Comparison of ENCODE assay signal across 22 cellular contexts in the genomic region with DNA sequence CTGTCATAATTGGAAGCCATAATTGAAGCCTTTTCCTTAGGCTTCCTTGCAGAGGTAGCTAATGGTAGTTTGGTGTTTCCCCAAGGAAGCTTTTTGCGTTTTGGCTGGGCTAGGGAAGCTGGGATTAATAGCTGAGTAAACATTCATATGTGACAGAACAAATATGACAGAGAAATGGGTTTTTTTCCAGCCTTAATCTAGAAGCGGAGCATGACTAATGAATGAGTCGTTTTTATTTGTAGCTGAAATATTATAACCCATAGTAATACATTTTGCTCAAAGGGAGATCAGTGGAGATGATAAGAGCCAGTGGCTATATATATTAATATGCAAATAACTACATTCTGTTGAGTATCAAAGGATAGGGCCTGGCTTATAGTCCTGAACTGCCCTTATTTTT. TPM values are rescaled to one million over a fixed set of nuclear protein-coding genes. Genes with fewer than 3 reads are reported as not detected.
DNase-seq lines count a peak whose midpoint lies in the region; ATAC-seq, FAIRE-seq and TF ChIP-seq lines count a peak whose summit lies in the region.
"Had no signal": no experiment of that assay in that cellular context is flagged by ENCODE, and none has a peak within 500 bp of the region (broad histone marks: within the 10 kb centered on the region; RNA-seq: fewer than 3 reads in every experiment).

No MANE protein-coding gene starts in this region.

- no peak overlapping the region for H3K27ac Mint-ChIP-seq in naive thymus-derived CD8-positive, alpha-beta T cell
- H3K27ac Mint-ChIP-seq: activated CD4-positive, alpha-beta memory T cell treated with anti-CD3 and anti-CD28 coated beads for 36 hours; activated naive CD8-positive, alpha-beta T cell treated with anti-CD3 and anti-CD28 coated beads, Interleukin-2, amount 50 U/mL, for 24 hours; mesothelial cell of epicardium had no signal

- H3K9me3 ChIP-seq in MG63 = peaks cover 30% of the 10 kb centered on the region
- H3K9me3 ChIP-seq in keratinocyte (ENCODE audit: control insufficient read depth, low read depth, low read length) = peaks cover 8% of the 10 kb centered on the region
- H3K9me3 ChIP-seq: suprapubic skin had no signal

- peak; percentile 71 for FAIRE-seq in keratinocyte (lab: Jason Lieb, UNC)

- H3K4me1 Mint-ChIP-seq in naive thymus-derived CD8-positive, alpha-beta T cell = peaks cover 0 to 6% (median 2%) of the 10 kb centered on the region in 4 donors
- H3K4me1 Mint-ChIP-seq: mesothelial cell of epicardium had no signal

- peaks cover 86% of the 10 kb centered on the region for H3K36me3 ChIP-seq in MG63
- peaks cover 23 to 32% of the 10 kb centered on the region in 2 experiments for H3K36me3 ChIP-seq in keratinocyte (ENCODE audit: control insufficient read depth in 2 of 2, extremely low read depth in 1 of 2, insufficient read depth in 2 of 2, low read length in 2 of 2)

- no peaks in the 10 kb centered on the region for H3K27me3 ChIP-seq in MG63
- no peaks in the 10 kb centered on the region for H3K27me3 ChIP-seq in keratinocyte (ENCODE audit: control insufficient read depth, extremely low read depth, insufficient read depth, low read length)
- H3K27me3 ChIP-seq: suprapubic skin had no signal

- peak overlapping the region; percentile 20 for H3K4me2 ChIP-seq in keratinocyte (ENCODE audit: control insufficient read depth, extremely low read depth, insufficient read depth, low read depth, low read length)

- no peak for TF ChIP-seq CTCF in keratinocyte (optimal IDR thresholded peaks at IDR 0.05 in 1 of 3, IDR thresholded peaks at IDR 0.05 in 1 of 3, conservative IDR thresholded peaks at IDR 0.05 in 1 of 3; ENCODE audit: extremely low read depth in 1 of 3, insufficient read depth in 2 of 3, low read length in 3 of 3)

- H3K4me3 Mint-ChIP-seq in naive thymus-derived CD8-positive, alpha-beta T cell = no peak overlapping the region
- H3K4me3 Mint-ChIP-seq: activated CD4-positive, alpha-beta memory T cell treated with anti-CD3 and anti-CD28 coated beads for 36 hours; activated naive CD8-positive, alpha-beta T cell treated with anti-CD3 and anti-CD28 coated beads, Interleukin-2, amount 50 U/mL, for 24 hours; activated T-cell treated with anti-CD3 and anti-CD28 coated beads, Interleukin-2, amount 50 U/mL, for 4 hours; mesothelial cell of epicardium had no signal

- no peak overlapping the region for H2AFZ ChIP-seq in keratinocyte (ENCODE audit: control insufficient read depth, low read length)

- POLR2A ChIA-PET in naive thymus-derived CD8-positive, alpha-beta T cell (lab: Charles Lee) = no interaction called here

- dilution Hi-C loops in keratinocyte (cut with MboI; ENCODE audit: extremely low pct_ligation_motif_present, low sequenced_read_pairs) = no loop called here

- no peaks in the 10 kb centered on the region for H3K27me3 Mint-ChIP-seq in naive thymus-derived CD8-positive, alpha-beta T cell
- H3K27me3 Mint-ChIP-seq: activated CD4-positive, alpha-beta memory T cell treated with anti-CD3 and anti-CD28 coated beads for 36 hours; activated naive CD8-positive, alpha-beta T cell treated with anti-CD3 and anti-CD28 coated beads, Interleukin-2, amount 50 U/mL, for 24 hours had no signal

- no peak overlapping the region for H3K9ac ChIP-seq in keratinocyte (ENCODE audit: control insufficient read depth, extremely low read depth, insufficient read depth, low read length)

- H3K4me1 ChIP-seq in keratinocyte (ENCODE audit: control insufficient read depth, extremely low read depth, insufficient read depth, low read length) = peaks cover 42% of the 10 kb centered on the region

- peaks cover 24 to 98% (median 54%) of the 10 kb centered on the region in 3 donors for H3K36me3 Mint-ChIP-seq in naive thymus-derived CD8-positive, alpha-beta T cell

- no peaks in the 10 kb centered on the region for H3K9me1 ChIP-seq in keratinocyte (ENCODE audit: control insufficient read depth, extremely low read depth, insufficient read depth, low read length)

- ATAC-seq in naive thymus-derived CD8-positive, alpha-beta T cell = no peak
- no peak for ATAC-seq in GM21737 (IDR thresholded peaks at IDR 0.05; ENCODE audit: unreplicated experiment)
- ATAC-seq: activated naive CD8-positive, alpha-beta T cell treated with anti-CD3 and anti-CD28 coated beads, Interleukin-2, amount 50 U/mL, for 24 hours; activated T-cell treated with anti-CD3 and anti-CD28 coated beads, Interleukin-2, amount 50 U/mL, for 4 hours; sciatic nerve had no signal

- H3K79me2 ChIP-seq in keratinocyte (ENCODE audit: control insufficient read depth, insufficient read depth, low read length) = peaks cover 21% of the 10 kb centered on the region

- no peaks in the 10 kb centered on the region for H4K20me1 ChIP-seq in keratinocyte (ENCODE audit: control insufficient read depth, extremely low read depth, insufficient read depth, low read length)

- peak overlapping the region; percentile 56 for H3K27ac ChIP-seq in keratinocyte (ENCODE audit: control insufficient read depth, insufficient read depth, low read length)
- H3K27ac ChIP-seq: SK-N-MC, suprapubic skin had no signal

- peaks cover 0 to 12% (median 0%) of the 10 kb centered on the region in 9 donors for H3K9me3 Mint-ChIP-seq in naive thymus-derived CD8-positive, alpha-beta T cell
- H3K9me3 Mint-ChIP-seq: activated T-cell treated with anti-CD3 and anti-CD28 coated beads, Interleukin-2, amount 50 U/mL, for 4 hours had no signal

- DNase-seq in EH (ENCODE audit: low read depth) = peak; percentile 66
- peak; percentile 56 for DNase-seq in MG63
- peak; percentile 37 for DNase-seq in dermis blood vessel endothelial cell
- DNase-seq in keratinocyte (ENCODE audit: low read depth, low spot score) = no peak
- DNase-seq in NK-92 (lab: John Stamatoyannopoulos, UW; ENCODE audit: unreplicated experiment) = no peak
- no peak for DNase-seq in naive thymus-derived CD8-positive, alpha-beta T cell
- DNase-seq in nucleus accumbens (lab: John Stamatoyannopoulos, UW) = no peak
- DNase-seq: activated CD4-positive, alpha-beta memory T cell treated with anti-CD3 and anti-CD28 coated beads for 36 hours; activated naive CD8-positive, alpha-beta T cell treated with anti-CD3 and anti-CD28 coated beads, Interleukin-2, amount 50 U/mL, for 24 hours; activated T-cell treated with anti-CD3 and anti-CD28 coated beads, Interleukin-2, amount 50 U/mL, for 4 hours; AML-193; central memory CD4-positive, alpha-beta T cell; GOT3; NCI-H1694 treated with DMSO at 0.1 percent for 48 hours; NCI-H510A; OCI-M1; stimulated activated CD4-positive, alpha-beta T cell treated with anti-CD3 and anti-CD28 coated beads, Interleukin-2, amount 100 ng/mL, for 48 hours had no signal

- no peak overlapping the region for H3K4me3 ChIP-seq in MG63
- no peak overlapping the region for H3K4me3 ChIP-seq in keratinocyte (ENCODE audit: control insufficient read depth in 2 of 3, extremely low read depth in 1 of 3, insufficient read depth in 2 of 3, low read depth in 1 of 3, low read length in 3 of 3)
- H3K4me3 ChIP-seq: SK-N-MC, suprapubic skin had no signal

RNA-seq across cellular contexts. Expression of gene HMGXB3, which starts 17.1 kb away (rescaled TPM):
- 28.9 and 38.2 TPM in 2 replicates for total RNA-seq in MG63 (2014; rRNA removed; shearing (Covaris generic); ENCODE audit: low replicate concordance)
- 33.2 and 45.9 TPM in 2 replicates for total RNA-seq in dermis blood vessel endothelial cell
- polyA plus RNA-seq in keratinocyte = 37.8 to 39.4 TPM (median 38.6 TPM) in 3 replicates
- polyA plus RNA-seq in keratinocyte (2011; ENCODE audit: low read depth) = 19.4 TPM
- polyA plus RNA-seq in keratinocyte (2011; cell fraction: cytosol; rRNA removed) = 29.2 and 29.7 TPM in 2 replicates
- polyA plus RNA-seq in keratinocyte (2011; cell fraction: nucleus; rRNA removed) = 89.4 and 108 TPM in 2 replicates
- polyA plus RNA-seq in keratinocyte (2012; ENCODE audit: low replicate concordance) = 16.1 and 27.2 TPM in 2 replicates
- polyA minus RNA-seq in keratinocyte = 64.6 to 78.4 TPM (median 68.0 TPM) in 3 replicates
- 41.6 TPM for polyA minus RNA-seq in keratinocyte (2011; cell fraction: cytosol; rRNA and poly(A)+ RNA removed)
- 56.6 and 84.9 TPM in 2 replicates for polyA minus RNA-seq in keratinocyte (2011; cell fraction: nucleus; rRNA and poly(A)+ RNA removed)
- 10 to 100 TPM; 33.8 to 36.5 TPM for total RNA-seq in naive thymus-derived CD8-positive, alpha-beta T cell
- polyA plus RNA-seq in naive thymus-derived CD8-positive, alpha-beta T cell = 10 to 100 TPM in 1 of 3 donors, 1 to 10 TPM in 2; 4.6 to 13.1 (median 6.1) TPM

RNA-seq across cellular contexts. Expression of gene TIGD6, which starts 17.2 kb away (rescaled TPM):
- total RNA-seq in MG63 (2014; rRNA removed; shearing (Covaris generic); ENCODE audit: low replicate concordance) = 4.9 and 6.6 TPM in 2 replicates
- total RNA-seq in dermis blood vessel endothelial cell = 5.3 and 6.0 TPM in 2 replicates
- 3.9 to 4.1 TPM (median 4.1 TPM) in 3 replicates for polyA plus RNA-seq in keratinocyte
- 1.5 TPM for polyA plus RNA-seq in keratinocyte (2011; ENCODE audit: low read depth)
- polyA plus RNA-seq in keratinocyte (2011; cell fraction: cytosol; rRNA removed) = 3.1 and 4.7 TPM in 2 replicates
- 4.1 and 5.3 TPM in 2 replicates for polyA plus RNA-seq in keratinocyte (2011; cell fraction: nucleus; rRNA removed)
- 3.0 and 3.2 TPM in 2 replicates for polyA plus RNA-seq in keratinocyte (2012; ENCODE audit: low replicate concordance)
- 6.5 to 10.5 TPM (median 8.9 TPM) in 3 replicates for polyA minus RNA-seq in keratinocyte
- 3.8 TPM for polyA minus RNA-seq in keratinocyte (2011; cell fraction: cytosol; rRNA and poly(A)+ RNA removed)
- polyA minus RNA-seq in keratinocyte (2011; cell fraction: nucleus; rRNA and poly(A)+ RNA removed) = 2.2 and 5.0 TPM in 2 replicates
- total RNA-seq in naive thymus-derived CD8-positive, alpha-beta T cell = 1 to 10 TPM; 6.0 to 6.3 TPM
- polyA plus RNA-seq in naive thymus-derived CD8-positive, alpha-beta T cell = 1 to 10 TPM; 2.7 to 4.5 (median 3.6) TPM

RNA-seq across cellular contexts. Expression of gene SLC26A2, which starts 57.0 kb away (rescaled TPM):
- total RNA-seq in MG63 (2014; rRNA removed; shearing (Covaris generic); ENCODE audit: low replicate concordance) = 8.7 and 13.2 TPM in 2 replicates
- total RNA-seq in dermis blood vessel endothelial cell = 22.0 and 25.3 TPM in 2 replicates
- polyA plus RNA-seq in keratinocyte = 7.3 to 10.3 TPM (median 8.0 TPM) in 3 replicates
- 1.5 TPM for polyA plus RNA-seq in keratinocyte (2011; ENCODE audit: low read depth)
- polyA plus RNA-seq in keratinocyte (2011; cell fraction: cytosol; rRNA removed) = 1.9 and 3.7 TPM in 2 replicates
- polyA plus RNA-seq in keratinocyte (2011; cell fraction: nucleus; rRNA removed) = 11.8 and 15.5 TPM in 2 replicates
- polyA plus RNA-seq in keratinocyte (2012; ENCODE audit: low replicate concordance) = 1.8 and 7.1 TPM in 2 replicates
- 7.9 to 33.5 TPM (median 31.6 TPM) in 3 replicates for polyA minus RNA-seq in keratinocyte
- polyA minus RNA-seq in keratinocyte (2011; cell fraction: cytosol; rRNA and poly(A)+ RNA removed) = 7.3 TPM
- 27.9 and 40.2 TPM in 2 replicates for polyA minus RNA-seq in keratinocyte (2011; cell fraction: nucleus; rRNA and poly(A)+ RNA removed)
- 10 to 100 TPM; 14.7 to 16.9 TPM for total RNA-seq in naive thymus-derived CD8-positive, alpha-beta T cell
- 1 to 10 TPM; 2.5 to 3.0 (median 2.6) TPM for polyA plus RNA-seq in naive thymus-derived CD8-positive, alpha-beta T cell

Comparison
In these comparisons a context has a peak if more than half of its experiments do, and no peak if none do; other contexts are left out.
1. DNase-seq: peak in EH (single experiment), MG63 (single experiment) and dermis blood vessel endothelial cell (single experiment); none in keratinocyte (single experiment), NK-92 (single experiment), naive thymus-derived CD8-positive, alpha-beta T cell (0 of 10) and nucleus accumbens (0 of 56).